ENCODE assay signal across 16 cellular contexts in genomic region chr4:97587912-97588311, GRCh38.
DNase-seq lines count a peak whose midpoint lies in the region; ATAC-seq, FAIRE-seq and TF ChIP-seq lines count a peak whose summit lies in the region.
"Had no signal": no experiment of that assay in that cellular context is flagged by ENCODE, and none has a peak within 500 bp of the region (broad histone marks: within the 10 kb centered on the region; RNA-seq: fewer than 3 reads in every experiment).

No MANE protein-coding gene starts in this region.

- intact Hi-C loops in PC-3 (cut with micrococcal nuclease) (loop anchor here (5.0 kb wide), 1 partner anchor 91 kb away; no protein-coding TSS in a partner anchor), mammary epithelial cell (cut with micrococcal nuclease) (loop anchor here (5.0 kb wide), 1 partner anchor 96 kb away; no protein-coding TSS in a partner anchor), left ventricle myocardium inferior (cut with micrococcal nuclease) (no loop called here)

- H3K27ac ChIP-seq in PC-3 (ENCODE audit: low read length) (peak overlapping the region; percentile 85), mammary epithelial cell (ENCODE audit: insufficient read depth, low read depth, low read length) (no peak overlapping the region), left ventricle myocardium inferior (replicated peaks) (no peak overlapping the region)
- H3K27ac ChIP-seq: Peyer's patch had no signal

- no peak overlapping the region for H3K9ac ChIP-seq in PC-3 (ENCODE audit: low read length)
- H3K9ac ChIP-seq in mammary epithelial cell (ENCODE audit: insufficient read depth, low read length) = no peak overlapping the region

- no peaks in the 10 kb centered on the region for H3K9me2 ChIP-seq in PC-3 (replicated peaks; ENCODE audit: low read length)

- peaks cover 8% of the 10 kb centered on the region for H3F3A ChIP-seq in PC-3 (ENCODE audit: low read length, unreplicated experiment)

- in situ Hi-C loops in mammary epithelial cell (cut with MboI; ENCODE audit: low sequenced_read_pairs in 2 of 2) = no loop called here

- peak; percentile 44 for ATAC-seq in PC-3

- no peak for TF ChIP-seq CTCF in D721Med (IDR thresholded peaks at IDR 0.05; ENCODE audit: insufficient read depth, missing control alignments)
- TF ChIP-seq CTCF in PC-3 (conservative IDR thresholded peaks at IDR 0.05; ENCODE audit: low read depth, low read length) = no peak
- no peak for TF ChIP-seq CTCF in mammary epithelial cell (conservative IDR thresholded peaks at IDR 0.05 in 1 of 2, IDR thresholded peaks at IDR 0.05 in 1 of 2; ENCODE audit: extremely low read depth in 1 of 2, insufficient read depth in 1 of 2, low read depth in 1 of 2, low read length in 2 of 2)
- no peak for TF ChIP-seq CTCF in left ventricle myocardium inferior (IDR thresholded peaks at IDR 0.05; ENCODE audit: borderline replicate concordance)

- H3K27me3 ChIP-seq in PC-3 (ENCODE audit: low read length) (no peaks in the 10 kb centered on the region), mammary epithelial cell (ENCODE audit: insufficient read depth, low read length) (no peaks in the 10 kb centered on the region), left ventricle myocardium inferior (ENCODE audit: low read depth) (no peaks in the 10 kb centered on the region)
- H3K27me3 ChIP-seq: Peyer's patch had no signal

- H2AFZ ChIP-seq in PC-3 (ENCODE audit: low read length) (no peak overlapping the region), mammary epithelial cell (ENCODE audit: low read depth, low read length) (no peak overlapping the region)

- no peaks in the 10 kb centered on the region for H4K20me1 ChIP-seq in PC-3 (ENCODE audit: low read length)
- no peaks in the 10 kb centered on the region for H4K20me1 ChIP-seq in mammary epithelial cell (ENCODE audit: insufficient read depth, low read length)

- CTCF ChIA-PET in PC-3 (lab: Charles Lee) = no interaction called here
- CTCF ChIA-PET in mammary epithelial cell (lab: Charles Lee; ENCODE audit: low non-redundant PET) = no interaction called here

- DNase-seq in D721Med (ENCODE audit: insufficient read length, low spot score) = no peak
- DNase-seq in PC-3 = peak; percentile 85
- DNase-seq in mammary epithelial cell = peak; percentile 76
- DNase-seq in iris pigment epithelial cell (ENCODE audit: low read depth) = peak; percentile 10
- DNase-seq in NCI-H510A (lab: John Stamatoyannopoulos, UW) = no peak
- no peak for DNase-seq in effector CD4-positive, alpha-beta T cell
- no peak for DNase-seq in stimulated activated CD4-positive, alpha-beta T cell treated with anti-CD3 and anti-CD28 coated beads, Interleukin-1b, Interleukin-23, amount 100 ng/mL, for 48 hours
- DNase-seq in left ventricle myocardium inferior = no peak
- DNase-seq: Caco-2, DMS53, NCI-H1105, NCI-H187, NCI-H446, NCI-H82, Peyer's patch had no signal

- peak; percentile 6 for FAIRE-seq in D721Med (lab: Jason Lieb, UNC)
- FAIRE-seq: GM12891 had no signal

- dilution Hi-C loops in mammary epithelial cell (cut with HindIII; ENCODE audit: low sequenced_read_pairs) = no loop called here

- peak overlapping the region; percentile 73; the same call in 1 of the 2 replicates for H3K4me2 ChIP-seq in PC-3 (ENCODE audit: low read length)
- no peak overlapping the region for H3K4me2 ChIP-seq in mammary epithelial cell (ENCODE audit: insufficient read depth, low read depth, low read length)

- no peaks in the 10 kb centered on the region for H3K9me3 ChIP-seq in PC-3 (ENCODE audit: low read length)
- no peaks in the 10 kb centered on the region for H3K9me3 ChIP-seq in mammary epithelial cell (replicated peaks; ENCODE audit: insufficient read depth, low read length)
- no peaks in the 10 kb centered on the region for H3K9me3 ChIP-seq in left ventricle myocardium inferior (replicated peaks)
- H3K9me3 ChIP-seq: Caco-2, Peyer's patch had no signal

- BruUV-seq in PC-3 (replicated peaks; lab: Mats Ljungman, UMichigan) (no TSS peak), mammary epithelial cell (replicated peaks; lab: Mats Ljungman, UMichigan) (no TSS peak)

- POLR2A ChIA-PET in PC-3 (lab: Charles Lee; ENCODE audit: unreplicated experiment) = interaction anchor here (0.5 kb wide), 1 partner anchor 188 kb away, joined by 3 read pairs; no protein-coding TSS in a partner anchor

- WGBS in mammary epithelial cell (ENCODE audit: low coverage, missing lambda C conversion rate) = 8% methylated on average over 2 of the region's 2 CpGs

- H3K4me1 ChIP-seq in PC-3 (ENCODE audit: insufficient read depth, low read length) (peaks cover 37% of the 10 kb centered on the region), mammary epithelial cell (ENCODE audit: insufficient read depth, low read length) (peaks cover 10% of the 10 kb centered on the region), left ventricle myocardium inferior (no peaks in the 10 kb centered on the region)
- H3K4me1 ChIP-seq: Caco-2, Peyer's patch had no signal

- H3K36me3 ChIP-seq in PC-3 (ENCODE audit: low read depth, low read length) (no peaks in the 10 kb centered on the region), mammary epithelial cell (ENCODE audit: insufficient read depth, low read length) (no peaks in the 10 kb centered on the region), left ventricle myocardium inferior (no peaks in the 10 kb centered on the region)
- H3K36me3 ChIP-seq: Peyer's patch had no signal

- H3K4me3 ChIP-seq in PC-3 (ENCODE audit: low read length) = no peak overlapping the region
- H3K4me3 ChIP-seq in mammary epithelial cell (replicated peaks in 1 of 3; ENCODE audit: insufficient read depth in 1 of 3, low read depth in 2 of 3, low read length in 3 of 3) = no peak overlapping the region
- no peak overlapping the region for H3K4me3 ChIP-seq in left ventricle myocardium inferior
- H3K4me3 ChIP-seq: Peyer's patch had no signal

- no peaks in the 10 kb centered on the region for H3K79me2 ChIP-seq in PC-3 (ENCODE audit: low read length)
- no peaks in the 10 kb centered on the region for H3K79me2 ChIP-seq in mammary epithelial cell (ENCODE audit: insufficient read depth, low read length)

Comparison
In these comparisons a context has a peak if more than half of its experiments do, and no peak if none do; other contexts are left out.
1. DNase-seq: peak in PC-3 (single experiment), mammary epithelial cell (single experiment) and iris pigment epithelial cell (single experiment); none in D721Med (single experiment), NCI-H510A (single experiment), effector CD4-positive, alpha-beta T cell (single experiment), stimulated activated CD4-positive, alpha-beta T cell treated with anti-CD3 and anti-CD28 coated beads, Interleukin-1b, Interleukin-23, amount 100 ng/mL, for 48 hours (single experiment) and left ventricle myocardium inferior (single experiment).